Comparison of ENCODE assay signal across 1 cellular context in genomic region chr1:51203874-51204245, GRCh38.
TF ChIP-seq lines count a peak whose summit lies in the region.

No MANE protein-coding gene starts in this region.

TF ChIP-seq in GM12878, 131 proteins besides CTCF, POLR2A, EP300 and RAD21 (continued from another document):
- TF ChIP-seq ZNF687 (IDR thresholded peaks at IDR 0.05) (no peak), MYC (IDR thresholded peaks at IDR 0.05; ENCODE audit: insufficient read depth, insufficient read length, insufficient replicate concordance, low read length, severe bottlenecking) (no peak), YBX1 (IDR thresholded peaks at IDR 0.05) (no peak)
TF ChIP-seq in GM12878: peak in this region for 0.
